1 cellular context compared by ENCODE assay signal in the genomic region with DNA sequence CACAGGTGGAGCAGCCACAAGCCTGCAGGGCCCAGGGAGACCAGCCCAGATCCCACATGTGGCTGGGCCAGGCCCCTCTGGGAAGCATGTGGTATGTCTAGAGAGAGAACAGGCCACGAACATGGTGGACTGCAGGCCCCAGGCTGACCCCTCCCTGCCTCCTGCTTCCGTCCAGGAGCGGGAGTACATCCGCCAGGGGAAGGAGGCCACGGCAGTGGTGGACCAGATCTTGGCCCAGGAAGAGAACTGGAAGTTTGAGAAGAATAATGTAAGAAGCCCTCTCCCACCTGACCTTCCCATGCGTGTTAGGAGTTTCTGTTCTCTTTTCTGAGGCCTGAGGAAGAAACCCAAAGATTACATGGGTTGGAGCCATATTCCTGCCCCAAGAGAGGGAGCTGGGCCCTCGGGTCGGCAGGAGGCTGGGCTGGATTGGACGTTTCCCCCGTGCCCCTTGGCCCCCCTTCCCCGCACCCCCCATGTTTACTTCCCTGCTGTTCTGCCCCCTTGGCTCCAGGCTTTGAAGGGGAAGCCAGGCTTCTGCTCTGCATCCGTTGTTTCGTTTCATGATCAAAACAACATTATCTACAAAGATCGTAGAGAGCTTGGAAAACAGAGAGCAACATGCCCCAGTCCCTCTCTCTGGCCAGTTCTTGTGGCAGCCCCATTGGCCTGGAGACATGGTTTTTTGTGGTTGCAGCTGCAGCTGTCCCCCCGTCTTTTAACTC.
TF ChIP-seq lines count a peak whose summit lies in the region.

No MANE protein-coding gene starts in this region.

TF ChIP-seq in endothelial cell of umbilical vein, 7 proteins besides CTCF, POLR2A, EP300 and RAD21:
- no peak for TF ChIP-seq GATA2 (IDR thresholded peaks at IDR 0.05; ENCODE audit: insufficient read depth, insufficient read length, low read depth, low read length)
- TF ChIP-seq FOS (IDR thresholded peaks at IDR 0.05; ENCODE audit: borderline replicate concordance, insufficient read depth, low read length): no peak
- no peak for TF ChIP-seq MYC (IDR thresholded peaks at IDR 0.05; ENCODE audit: low read depth, low read length)
- no peak for TF ChIP-seq EZH2 (IDR thresholded peaks at IDR 0.05; ENCODE audit: borderline replicate concordance, low read depth, low read length, severe bottlenecking)
- TF ChIP-seq POLR2AphosphoS5 (IDR thresholded peaks at IDR 0.05; ENCODE audit: insufficient read depth, low read depth, low read length): no peak
- TF ChIP-seq MAX (IDR thresholded peaks at IDR 0.05; ENCODE audit: insufficient read depth, insufficient read length): no peak
- TF ChIP-seq JUN (IDR thresholded peaks at IDR 0.05; ENCODE audit: borderline replicate concordance, insufficient read depth, insufficient read length, low read depth): no peak
